In the genomic region with DNA sequence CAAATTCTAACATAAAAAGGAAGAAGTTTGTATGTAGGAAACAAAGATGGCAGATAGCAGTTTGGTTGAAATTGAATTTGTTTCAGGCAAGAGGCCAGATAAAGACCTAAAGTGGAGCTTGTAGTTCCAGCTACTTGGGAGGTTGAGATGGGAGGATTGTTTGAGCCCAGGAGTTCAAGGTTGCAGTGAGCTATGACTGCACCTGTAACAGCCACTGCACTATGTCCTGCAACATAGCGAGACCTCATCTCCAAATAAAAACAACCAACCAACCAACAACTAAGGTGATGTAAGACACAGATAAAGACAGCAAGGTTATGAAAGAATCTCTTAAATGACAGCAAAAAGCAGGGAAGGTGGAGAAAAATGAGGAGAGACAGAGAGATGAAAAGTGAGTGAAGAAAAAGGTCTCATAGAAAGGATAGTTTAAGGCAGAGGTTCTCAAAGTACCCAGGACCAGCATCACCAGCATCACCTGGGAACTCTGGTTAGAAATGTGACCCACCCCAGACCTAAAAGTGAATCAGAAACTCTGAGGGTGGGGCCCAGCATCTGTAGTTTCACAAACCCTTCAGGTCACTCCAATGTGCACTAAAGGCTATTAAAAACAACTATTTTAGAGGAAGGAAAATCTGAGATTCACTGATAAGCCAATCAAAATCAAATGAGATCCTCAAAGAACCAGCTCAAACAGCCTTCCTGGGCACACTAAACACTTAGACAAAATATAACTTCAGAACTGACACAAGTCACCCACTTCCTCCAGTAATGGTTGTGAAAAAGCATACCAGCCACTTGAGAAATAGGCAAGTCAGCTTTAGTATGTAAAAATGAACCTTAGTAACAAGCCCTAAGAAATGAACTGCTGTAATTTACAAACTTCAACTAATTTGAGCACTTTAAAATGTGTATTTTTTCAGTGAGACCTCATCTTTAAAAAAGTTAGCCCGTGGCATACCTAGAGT, we compare ENCODE assay signal across 22 cellular contexts.
"Had no signal": no experiment of that assay in that cellular context is flagged by ENCODE, and none has a peak within 500 bp of the region (broad histone marks: within the 10 kb centered on the region; RNA-seq: fewer than 3 reads in every experiment).

No MANE protein-coding gene starts in this region.

- H3K4me1 ChIP-seq: colonic mucosa, heart right ventricle, parathyroid adenoma had no signal

- H3K27ac Mint-ChIP-seq: activated naive CD4-positive, alpha-beta T cell treated with anti-CD3 and anti-CD28 coated beads for 36 hours; activated naive CD8-positive, alpha-beta T cell treated with anti-CD3 and anti-CD28 coated beads, Interleukin-2, amount 10 ng/mL, durations not matched to agents 7 days and 5 days; activated T-cell treated with anti-CD3 and anti-CD28 coated beads, Interleukin-2, amount 50 U/mL, for 72 hours; naive B cell had no signal

- H3K9me3 Mint-ChIP-seq: activated naive CD4-positive, alpha-beta T cell treated with anti-CD3 and anti-CD28 coated beads for 36 hours; activated naive CD8-positive, alpha-beta T cell treated with anti-CD3 and anti-CD28 coated beads, Interleukin-2, amount 10 ng/mL, durations not matched to agents 7 days and 5 days; activated T-cell treated with anti-CD3 and anti-CD28 coated beads, Interleukin-2, amount 50 U/mL, for 72 hours had no signal

- H3K36me3 ChIP-seq: colonic mucosa, heart right ventricle had no signal

- H3K4me3 ChIP-seq: colonic mucosa, heart right ventricle, lower lobe of right lung, mucosa of descending colon had no signal

- H3K27me3 Mint-ChIP-seq: activated naive CD8-positive, alpha-beta T cell treated with anti-CD3 and anti-CD28 coated beads, Interleukin-2, amount 10 ng/mL, durations not matched to agents 7 days and 5 days had no signal

- H3K36me3 Mint-ChIP-seq: naive B cell had no signal

- ATAC-seq: activated T-cell treated with anti-CD3 and anti-CD28 coated beads, Interleukin-2, amount 50 U/mL, for 72 hours; heart right ventricle; left cardiac atrium; mucosa of descending colon; right cardiac atrium; stimulated activated naive CD8-positive, alpha-beta T cell treated with anti-CD3 and anti-CD28 coated beads, Interleukin-15, Interleukin-2, amounts not matched to agents 100 U/mL and 50 U/mL, for 24 hours had no signal

- H3K27me3 ChIP-seq: colonic mucosa, heart right ventricle had no signal

- H3K4me3 Mint-ChIP-seq: activated naive CD4-positive, alpha-beta T cell treated with anti-CD3 and anti-CD28 coated beads for 36 hours; activated naive CD8-positive, alpha-beta T cell treated with anti-CD3 and anti-CD28 coated beads, Interleukin-2, amount 10 ng/mL, durations not matched to agents 7 days and 5 days; activated T-cell treated with anti-CD3 and anti-CD28 coated beads, Interleukin-2, amount 50 U/mL, for 72 hours; naive B cell had no signal

- H3K9me3 ChIP-seq: colonic mucosa, heart right ventricle, lower lobe of right lung, mucosa of descending colon had no signal

- H3K4me1 Mint-ChIP-seq: naive B cell had no signal

- H3K27ac ChIP-seq: colonic mucosa, heart right ventricle, lower lobe of right lung, parathyroid adenoma, WERI-Rb-1 had no signal

- DNase-seq: activated CD4-positive, CD25-positive, alpha-beta regulatory T cell treated with anti-CD3 and anti-CD28 coated beads, Interleukin-2, amount 50 U/mL, for 72 hours; activated CD8-positive, alpha-beta memory T cell treated with anti-CD3 and anti-CD28 coated beads, Interleukin-2, amount 50 U/mL, for 48 hours; activated effector memory CD4-positive, alpha-beta T cell treated with Interleukin-2 at 50 U/mL for 16 hours; activated naive CD4-positive, alpha-beta T cell treated with anti-CD3 and anti-CD28 coated beads for 36 hours; activated naive CD8-positive, alpha-beta T cell treated with anti-CD3 and anti-CD28 coated beads, Interleukin-2, amount 10 ng/mL, durations not matched to agents 7 days and 5 days; activated T-cell treated with anti-CD3 and anti-CD28 coated beads, Interleukin-2, amount 50 U/mL, for 72 hours; amniotic stem cell; colonic mucosa; heart right ventricle; islet precursor cell; left cardiac atrium; lower lobe of right lung; mesendoderm; mucosa of descending colon; naive B cell; nucleus accumbens; right cardiac atrium; stimulated activated CD4-positive, alpha-beta T cell treated with anti-CD3 and anti-CD28 coated beads, Interleukin-12 subunit alpha, Interleukin-12 subunit beta, amount 100 ng/mL, for 4 hours; stimulated activated CD4-positive, alpha-beta T cell treated with anti-CD3 and anti-CD28 coated beads, Interleukin-4, amount 100 ng/mL, for 4 hours; stimulated activated naive CD8-positive, alpha-beta T cell treated with anti-CD3 and anti-CD28 coated beads, Interleukin-15, Interleukin-2, amounts not matched to agents 100 U/mL and 50 U/mL, for 24 hours; WERI-Rb-1 had no signal

- H3K9ac ChIP-seq: parathyroid adenoma had no signal
